In genomic region chr2:28375742-28376631, GRCh38 we compare ENCODE assay signal across 17 cellular contexts.
"Had no signal": no experiment of that assay in that cellular context is flagged by ENCODE, and none has a peak within 500 bp of the region (broad histone marks: within the 10 kb centered on the region; RNA-seq: fewer than 3 reads in every experiment).

No MANE protein-coding gene starts in this region.

- H3K27ac ChIP-seq: dorsolateral prefrontal cortex, right atrium auricular region had no signal

- H3K36me3 Mint-ChIP-seq: T-cell had no signal

- H3K27ac Mint-ChIP-seq: nephron, T-cell had no signal

- H3K4me3 ChIP-seq: dorsolateral prefrontal cortex, right atrium auricular region, upper lobe of left lung had no signal

- H3K36me3 ChIP-seq: right atrium auricular region, upper lobe of left lung had no signal

- H3K9me3 Mint-ChIP-seq: T-cell had no signal

- H3K27me3 Mint-ChIP-seq: T-cell had no signal

- H3K27me3 ChIP-seq: dorsolateral prefrontal cortex, right atrium auricular region, upper lobe of left lung had no signal

- ATAC-seq: activated CD4-positive, CD25-positive, alpha-beta regulatory T cell treated with anti-CD3 and anti-CD28 coated beads, Interleukin-2, amount 50 U/mL, for 24 hours; T-cell had no signal

- H3K9me3 ChIP-seq: right atrium auricular region, upper lobe of left lung had no signal

- H3K4me1 ChIP-seq: right atrium auricular region had no signal

- DNase-seq: activated naive CD4-positive, alpha-beta T cell treated with Interleukin-2 at 50 U/mL for 16 hours; activated T-cell treated with anti-CD3 and anti-CD28 coated beads for 4 hours; dorsolateral prefrontal cortex; foreskin fibroblast; hypothalamus; mesendoderm; occipital lobe; small intestine; stimulated activated CD4-positive, alpha-beta T cell treated with anti-CD3 and anti-CD28 coated beads, Interleukin-4, amount 100 ng/mL, for 4 hours; stimulated activated CD8-positive, alpha-beta memory T cell treated with anti-CD3 and anti-CD28 coated beads, Interleukin-4, amount 100 ng/mL, for 48 hours; stimulated activated naive CD4-positive, alpha-beta T cell treated with Interleukin-2 at 50 U/mL for 16 hours; T-cell; T1000; upper lobe of left lung had no signal

- H3K4me3 Mint-ChIP-seq: nephron, T-cell had no signal
